In the genomic region with DNA sequence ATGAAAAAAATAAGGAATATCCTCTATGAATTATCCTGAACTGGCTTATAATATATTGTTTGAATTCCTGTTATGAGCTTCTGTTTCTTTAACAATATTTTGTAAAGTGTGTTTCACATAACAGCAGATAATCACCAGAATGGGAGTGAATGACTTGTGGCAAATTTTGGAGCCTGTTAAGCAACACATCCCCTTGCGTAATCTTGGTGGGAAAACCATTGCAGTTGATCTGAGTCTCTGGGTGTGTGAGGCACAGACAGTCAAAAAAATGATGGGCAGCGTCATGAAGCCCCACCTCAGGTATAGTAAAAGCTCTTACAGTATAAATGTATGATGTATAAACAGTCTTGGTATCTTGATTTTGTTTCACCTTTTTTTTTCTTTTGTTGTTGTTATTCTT, we compare ENCODE assay signal across 2 cellular contexts.
TF ChIP-seq lines count a peak whose summit lies in the region.

No MANE protein-coding gene starts in this region.

TF ChIP-seq in K562, 482 proteins besides CTCF, POLR2A, EP300 and RAD21:
- TF ChIP-seq PKNOX1 (IDR thresholded peaks at IDR 0.05): no peak
- TF ChIP-seq HINFP (tag; conservative IDR thresholded peaks at IDR 0.05; ENCODE audit: low read depth): no peak
- no peak for TF ChIP-seq SAFB (IDR thresholded peaks at IDR 0.05; ENCODE audit: borderline replicate concordance, low read depth, low read length)
- TF ChIP-seq HDAC3 (IDR thresholded peaks at IDR 0.05; ENCODE audit: borderline replicate concordance, partially characterized antibody): no peak
- TF ChIP-seq ZBTB7A (IDR thresholded peaks at IDR 0.05; ENCODE audit: borderline replicate concordance, control insufficient read depth, low read depth, low read length): no peak
- TF ChIP-seq CEBPB (tag; IDR thresholded peaks at IDR 0.05): peak; percentile 96
- no peak for TF ChIP-seq XRCC3 (IDR thresholded peaks at IDR 0.05)
- no peak for TF ChIP-seq PRMT5 (CRISPR knock-in tag; IDR thresholded peaks at IDR 0.05)
- no peak for TF ChIP-seq XRCC5 (IDR thresholded peaks at IDR 0.05; ENCODE audit: low read depth, low read length)
- no peak for TF ChIP-seq TCF7L2 (IDR thresholded peaks at IDR 0.05; ENCODE audit: low read depth, low read length)
- TF ChIP-seq NR2C2 (CRISPR knock-in tag; IDR thresholded peaks at IDR 0.05): no peak
- TF ChIP-seq NR2C2 (tag; IDR thresholded peaks at IDR 0.05): no peak
- no peak for TF ChIP-seq CEBPG (CRISPR knock-in tag; IDR thresholded peaks at IDR 0.05)
- TF ChIP-seq CEBPG (tag; conservative IDR thresholded peaks at IDR 0.05 in 1 of 2, IDR thresholded peaks at IDR 0.05 in 1 of 2): peak; percentile 65 to 82
- no peak for TF ChIP-seq U2AF2 (optimal IDR thresholded peaks at IDR 0.05; ENCODE audit: low read depth, low read length)
- TF ChIP-seq TRIM24 (IDR thresholded peaks at IDR 0.05): peak in 1 of 2 experiments; percentile 49; a peak in 1 of 4 replicates

TF ChIP-seq in HepG2, 621 proteins besides CTCF, POLR2A, EP300 and RAD21:
- TF ChIP-seq CEBPB (IDR thresholded peaks at IDR 0.05; ENCODE audit: borderline replicate concordance, low read depth, low read length): peak; percentile 88
- TF ChIP-seq MAFF (IDR thresholded peaks at IDR 0.05; ENCODE audit: low read depth, low read length): 0 out of 2 replicates have a peak, but pooled peaks have one; percentile 26
- TF ChIP-seq BORCS8-MEF2B (CRISPR knock-in tag; IDR thresholded peaks at IDR 0.05): no peak
- TF ChIP-seq CEBPG (CRISPR knock-in tag; IDR thresholded peaks at IDR 0.05): peak; percentile 77
- TF ChIP-seq MAFK (conservative IDR thresholded peaks at IDR 0.05 in 1 of 2, IDR thresholded peaks at IDR 0.05 in 1 of 2; ENCODE audit: low read length in 2 of 2): 0 out of 4 replicates have a peak, but pooled peaks of 1 of the 2 experiments have one; percentile 16
- TF ChIP-seq THYN1 (CRISPR knock-in tag; IDR thresholded peaks at IDR 0.05; ENCODE audit: borderline replicate concordance, low read depth): no peak
- TF ChIP-seq ZFP36L1 (CRISPR knock-in tag; IDR thresholded peaks at IDR 0.05): no peak
